Comparison of ENCODE assay signal across 14 cellular contexts in the genomic region with DNA sequence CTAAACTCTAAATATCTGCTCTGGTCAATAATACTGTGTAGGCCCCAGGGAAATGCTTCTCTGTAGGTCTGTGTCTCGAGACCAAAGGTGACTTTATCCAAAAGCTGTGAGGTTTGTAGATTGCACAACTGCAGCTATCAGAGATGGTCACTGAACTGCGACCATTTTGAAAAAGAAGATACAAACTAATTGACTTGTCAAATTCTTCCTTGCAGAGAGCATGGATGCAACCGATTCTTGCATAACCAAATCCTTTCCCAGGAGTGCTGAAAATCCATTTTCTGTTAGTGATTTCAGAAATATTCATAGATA.
"Had no signal": no experiment of that assay in that cellular context is flagged by ENCODE, and none has a peak within 500 bp of the region (broad histone marks: within the 10 kb centered on the region; RNA-seq: fewer than 3 reads in every experiment).

No MANE protein-coding gene starts in this region.

- H3K9me3 ChIP-seq: esophagus squamous epithelium, left ventricle myocardium inferior, neutrophil, sigmoid colon, thyroid gland had no signal

- ATAC-seq: effector memory CD8-positive, alpha-beta T cell; naive thymus-derived CD4-positive, alpha-beta T cell had no signal

- H3K27me3 ChIP-seq: neutrophil, thyroid gland had no signal

- H3K27ac ChIP-seq: epithelial cell of prostate, esophagus squamous epithelium, left ventricle myocardium inferior, neutrophil, sigmoid colon, skin epidermis, thyroid gland had no signal

- H3K4me1 ChIP-seq: esophagus squamous epithelium, sigmoid colon, thyroid gland had no signal

- H3K4me3 Mint-ChIP-seq: effector memory CD8-positive, alpha-beta T cell; immature natural killer cell; naive thymus-derived CD4-positive, alpha-beta T cell; nephron progenitor cell; type B pancreatic cell had no signal

- H3K36me3 Mint-ChIP-seq: immature natural killer cell; naive thymus-derived CD4-positive, alpha-beta T cell; type B pancreatic cell had no signal

- DNase-seq: effector memory CD8-positive, alpha-beta T cell; esophagus squamous epithelium; stimulated activated naive CD4-positive, alpha-beta T cell had no signal

- H3K4me1 Mint-ChIP-seq: immature natural killer cell; naive thymus-derived CD4-positive, alpha-beta T cell had no signal

- H3K27ac Mint-ChIP-seq: effector memory CD8-positive, alpha-beta T cell; immature natural killer cell; nephron progenitor cell; type B pancreatic cell had no signal

- H3K36me3 ChIP-seq: esophagus squamous epithelium, left ventricle myocardium inferior, neutrophil, sigmoid colon, thyroid gland had no signal

- H3K4me3 ChIP-seq: esophagus squamous epithelium, left ventricle myocardium inferior, lung, sigmoid colon, skin epidermis, thyroid gland had no signal

- H3K9me3 Mint-ChIP-seq: effector memory CD8-positive, alpha-beta T cell; immature natural killer cell; naive thymus-derived CD4-positive, alpha-beta T cell; nephron progenitor cell; type B pancreatic cell had no signal
